In genomic region chr10:120396228-120396627, GRCh38 we compare ENCODE assay signal across 22 cellular contexts.
DNase-seq lines count a peak whose midpoint lies in the region; ATAC-seq, FAIRE-seq and TF ChIP-seq lines count a peak whose summit lies in the region.
"Had no signal": no experiment of that assay in that cellular context is flagged by ENCODE, and none has a peak within 500 bp of the region (broad histone marks: within the 10 kb centered on the region; RNA-seq: fewer than 3 reads in every experiment).

No MANE protein-coding gene starts in this region.

- POLR2A ChIA-PET in HEK293 (lab: Yijun Ruan, JAX) (no interaction called here), H1 (lab: Charles Lee; ENCODE audit: partially characterized antibody) (no interaction called here)

- no peak overlapping the region for H3K9ac ChIP-seq in H1 (replicated peaks in 1 of 4; ENCODE audit: extremely low read depth in 1 of 4, low read depth in 3 of 4, low read length in 3 of 4)
- no peak overlapping the region for H3K9ac ChIP-seq in keratinocyte (ENCODE audit: control insufficient read depth, extremely low read depth, insufficient read depth, low read length)
- H3K9ac ChIP-seq in mesenchymal stem cell (ENCODE audit: low read length): no peak overlapping the region
- H3K9ac ChIP-seq: GM23248, KMS-11 had no signal

- H2BK120ac ChIP-seq in H1 (replicated peaks; ENCODE audit: low read depth, low read length) (peak overlapping the region; percentile 26), mesenchymal stem cell (ENCODE audit: low read depth, low read length) (no peak overlapping the region)

- TF ChIP-seq RAD21 in H1 (IDR thresholded peaks at IDR 0.05 in 1 of 2, conservative IDR thresholded peaks at IDR 0.05 in 1 of 2; ENCODE audit: low read depth in 2 of 2, low read length in 2 of 2): no peak

- H3K4ac ChIP-seq in H1 (replicated peaks; ENCODE audit: insufficient read length, low read depth, low read length): no peak overlapping the region
- H3K4ac ChIP-seq in mesenchymal stem cell (ENCODE audit: low read depth in 1 of 2, low read length in 2 of 2): no peak overlapping the region

- no peaks in the 10 kb centered on the region for H3K9me1 ChIP-seq in keratinocyte (ENCODE audit: control insufficient read depth, extremely low read depth, insufficient read depth, low read length)

- no peak for TF ChIP-seq EP300 in H1 (IDR thresholded peaks at IDR 0.05; ENCODE audit: borderline replicate concordance in 1 of 2, low read depth in 2 of 2, low read length in 2 of 2)

- no peak for ATAC-seq in GM18858 (IDR thresholded peaks at IDR 0.05; ENCODE audit: unreplicated experiment)
- ATAC-seq: GM12878, HCT116 had no signal

- TF ChIP-seq CTCF in HEK293 (tag by site-specific recombination; IDR thresholded peaks at IDR 0.05) (no peak), H1 (IDR thresholded peaks at IDR 0.05; ENCODE audit: control extremely low read depth in 1 of 3, insufficient read depth in 1 of 3, low read depth in 1 of 3, low read length in 3 of 3) (no peak), keratinocyte (optimal IDR thresholded peaks at IDR 0.05 in 1 of 3, IDR thresholded peaks at IDR 0.05 in 1 of 3, conservative IDR thresholded peaks at IDR 0.05 in 1 of 3; ENCODE audit: extremely low read depth in 1 of 3, insufficient read depth in 2 of 3, low read length in 3 of 3) (no peak)

- no peaks in the 10 kb centered on the region for H3K23me2 ChIP-seq in H1 (ENCODE audit: low read depth, low read length)

- H3K79me1 ChIP-seq in H1 (ENCODE audit: low read depth, low read length) (no peaks in the 10 kb centered on the region), mesenchymal stem cell (replicated peaks; ENCODE audit: low read length, poor library complexity, severe bottlenecking) (no peaks in the 10 kb centered on the region)

- CTCF ChIA-PET in HEK293 (lab: Yijun Ruan, JAX): interaction anchor here (0.6 to 1.4 kb wide), 2 partner anchors 27 to 1113 kb away, joined by 3 read pairs; no protein-coding TSS in a partner anchor
- CTCF ChIA-PET in H1 (lab: Charles Lee; ENCODE audit: partially characterized antibody): no interaction called here

- H3K23ac ChIP-seq in H1 (ENCODE audit: insufficient read length) (no peak overlapping the region), mesenchymal stem cell (ENCODE audit: low read length in 2 of 2) (no peak overlapping the region)

- H3K27me3 ChIP-seq in H1 (replicated peaks in 1 of 4; ENCODE audit: control insufficient read depth in 3 of 4, extremely low read depth in 1 of 4, insufficient read depth in 3 of 4, low read length in 3 of 4) (no peaks in the 10 kb centered on the region), keratinocyte (ENCODE audit: control insufficient read depth, extremely low read depth, insufficient read depth, low read length) (no peaks in the 10 kb centered on the region), mesenchymal stem cell (ENCODE audit: control insufficient read depth in 1 of 2, insufficient read depth in 1 of 2, low read length in 2 of 2) (no peaks in the 10 kb centered on the region)
- H3K27me3 ChIP-seq: BE2C had no signal

- H4K20me1 ChIP-seq in H1 (replicated peaks in 1 of 2; ENCODE audit: control insufficient read depth in 1 of 2, insufficient read depth in 2 of 2, low read length in 2 of 2) (no peaks in the 10 kb centered on the region), keratinocyte (ENCODE audit: control insufficient read depth, extremely low read depth, insufficient read depth, low read length) (no peaks in the 10 kb centered on the region)

- DNase-seq in NCI-H510A treated with DMSO at 0.1 percent for 48 hours (lab: John Stamatoyannopoulos, UW) (peak; percentile 10), H1 (ENCODE audit: low read depth in 1 of 2, low spot score in 2 of 2) (no peak), keratinocyte (ENCODE audit: low read depth, low spot score) (no peak), mesenchymal stem cell (no peak), H54 (ENCODE audit: insufficient read length, low spot score) (no peak), HPDE6-E6E7 (ENCODE audit: extremely low spot score) (no peak)
- DNase-seq: ACHN; BE2C; C1 segment of cervical spinal cord; CD4-positive, alpha-beta T cell; DMS153; DMS79 treated with DMSO at 0.1 percent for 48 hours; GF-D8; GM23248; H7 had no signal

- H3K4me1 ChIP-seq in HEK293 (ENCODE audit: control insufficient read depth, insufficient read depth, low read length) (no peaks in the 10 kb centered on the region), H1 (replicated peaks in 1 of 4; ENCODE audit: control insufficient read depth in 3 of 4, insufficient read depth in 4 of 4, low read length in 3 of 4) (peaks cover 0 to 3% (median 0%) of the 10 kb centered on the region in 4 experiments; a peak in 1 of 7 replicates), keratinocyte (ENCODE audit: control insufficient read depth, extremely low read depth, insufficient read depth, low read length) (peaks cover 5% of the 10 kb centered on the region), mesenchymal stem cell (ENCODE audit: control insufficient read depth, insufficient read depth, low read depth, low read length) (no peaks in the 10 kb centered on the region)
- H3K4me1 ChIP-seq: BE2C had no signal

- H2AFZ ChIP-seq in H1 (ENCODE audit: low read length) (peak overlapping the region; percentile 58; the same call in 1 of the 2 replicates), keratinocyte (ENCODE audit: control insufficient read depth, low read length) (no peak overlapping the region), mesenchymal stem cell (ENCODE audit: low read depth, low read length) (no peak overlapping the region)
- H2AFZ ChIP-seq: GM23248 had no signal

- no peak overlapping the region for H2BK5ac ChIP-seq in H1 (ENCODE audit: low read depth, low read length)
- no peak overlapping the region for H2BK5ac ChIP-seq in mesenchymal stem cell (ENCODE audit: low read depth, low read length, poor library complexity, severe bottlenecking)

- H4K91ac ChIP-seq in H1 (replicated peaks; ENCODE audit: insufficient read length, low read length) (no peak overlapping the region), mesenchymal stem cell (ENCODE audit: low read length) (no peak overlapping the region)

- dilution Hi-C loops in keratinocyte (cut with MboI; ENCODE audit: extremely low pct_ligation_motif_present, low sequenced_read_pairs): no loop called here

- no peak overlapping the region for H4K5ac ChIP-seq in H1 (ENCODE audit: insufficient read length, low read depth, low read length)

- H3K27ac ChIP-seq in HEK293 (ENCODE audit: extremely low read depth, low read depth, low read length): no peak overlapping the region
- H3K27ac ChIP-seq in H1 (ENCODE audit: low read depth, low read length): no peak overlapping the region
- no peak overlapping the region for H3K27ac ChIP-seq in keratinocyte (ENCODE audit: control insufficient read depth, insufficient read depth, low read length)
- no peak overlapping the region for H3K27ac ChIP-seq in mesenchymal stem cell (ENCODE audit: low read length, poor library complexity, severe bottlenecking)
- H3K27ac ChIP-seq: GM23248, KMS-11 had no signal

- H3K14ac ChIP-seq in H1 (ENCODE audit: insufficient read length) (no peak overlapping the region), mesenchymal stem cell (ENCODE audit: low read length in 2 of 2) (no peak overlapping the region)

- no peak overlapping the region for H3K18ac ChIP-seq in H1 (ENCODE audit: extremely low read depth, low read length)
- no peak overlapping the region for H3K18ac ChIP-seq in mesenchymal stem cell (ENCODE audit: low read depth in 1 of 2, low read length in 2 of 2)

- H2AK5ac ChIP-seq in H1 (ENCODE audit: low read depth, low read length) (no peak overlapping the region), mesenchymal stem cell (ENCODE audit: low read length, severe bottlenecking) (no peak overlapping the region)

- H4K8ac ChIP-seq in H1 (ENCODE audit: extremely low read depth, insufficient read depth, low read length) (peak overlapping the region; percentile 53; the same call in 1 of the 2 replicates), mesenchymal stem cell (ENCODE audit: low read length) (no peak overlapping the region)

- H2BK12ac ChIP-seq in H1 (ENCODE audit: low read depth, low read length) (no peak overlapping the region), mesenchymal stem cell (ENCODE audit: low read length in 2 of 2) (no peak overlapping the region)

- H3K56ac ChIP-seq in H1 (replicated peaks; ENCODE audit: insufficient read length, low read depth, low read length): no peak overlapping the region

- H3K9me3 ChIP-seq in HEK293 (ENCODE audit: control insufficient read depth, insufficient read depth, low read depth, low read length) (no peaks in the 10 kb centered on the region), H1 (ENCODE audit: insufficient read depth in 2 of 2, low read depth in 1 of 2, low read length in 1 of 2) (no peaks in the 10 kb centered on the region), keratinocyte (ENCODE audit: control insufficient read depth, low read depth, low read length) (no peaks in the 10 kb centered on the region), mesenchymal stem cell (ENCODE audit: control insufficient read depth, low read length) (no peaks in the 10 kb centered on the region)
- H3K9me3 ChIP-seq: BE2C had no signal

- TF ChIP-seq POLR2A in H1 (IDR thresholded peaks at IDR 0.05; ENCODE audit: control extremely low read depth in 1 of 2, low read depth in 2 of 2, low read length in 2 of 2) (no peak), H54 (IDR thresholded peaks at IDR 0.05; ENCODE audit: low read depth, low read length) (no peak)

- H3K4me2 ChIP-seq in H1 (ENCODE audit: insufficient read depth in 1 of 2, low read depth in 2 of 2, low read length in 2 of 2) (no peak overlapping the region), keratinocyte (ENCODE audit: control insufficient read depth, extremely low read depth, insufficient read depth, low read depth, low read length) (no peak overlapping the region), mesenchymal stem cell (ENCODE audit: low read length, poor library complexity, severe bottlenecking) (no peak overlapping the region)
- H3K4me2 ChIP-seq: KMS-11 had no signal

- H3K4me3 ChIP-seq in HEK293 (ENCODE audit: low read depth, low read length): no peak overlapping the region
- H3K4me3 ChIP-seq in H1 (ENCODE audit: extremely low read depth in 1 of 4, insufficient read depth in 2 of 4, low read depth in 3 of 4, low read length in 4 of 4): no peak overlapping the region
- no peak overlapping the region for H3K4me3 ChIP-seq in keratinocyte (ENCODE audit: control insufficient read depth in 2 of 3, extremely low read depth in 1 of 3, insufficient read depth in 2 of 3, low read depth in 1 of 3, low read length in 3 of 3)
- no peak overlapping the region for H3K4me3 ChIP-seq in mesenchymal stem cell (ENCODE audit: insufficient read depth in 1 of 2, low read depth in 1 of 2, low read length in 2 of 2)
- H3K4me3 ChIP-seq: GM12878, GM23248 had no signal

- H3K79me2 ChIP-seq in H1 (ENCODE audit: control insufficient read depth in 1 of 2, insufficient read depth in 2 of 2, low read length in 2 of 2): no peaks in the 10 kb centered on the region
- H3K79me2 ChIP-seq in keratinocyte (ENCODE audit: control insufficient read depth, insufficient read depth, low read length): no peaks in the 10 kb centered on the region

- FAIRE-seq in H1 (lab: Jason Lieb, UNC) (no peak), keratinocyte (lab: Jason Lieb, UNC) (peak; percentile 5), H54 (lab: Jason Lieb, UNC) (no peak)
- FAIRE-seq: A204.1, GM12878, GM19239 had no signal

- H2BK20ac ChIP-seq in H1 (ENCODE audit: low read length): no peak overlapping the region

- H3K36me3 ChIP-seq in HEK293 (ENCODE audit: control insufficient read depth in 2 of 2, insufficient read depth in 1 of 2, low read length in 2 of 2): no peaks in the 10 kb centered on the region
- no peaks in the 10 kb centered on the region for H3K36me3 ChIP-seq in H1 (ENCODE audit: control insufficient read depth in 2 of 4, insufficient read depth in 4 of 4, low read length in 3 of 4)
- H3K36me3 ChIP-seq in keratinocyte (ENCODE audit: control insufficient read depth in 2 of 2, extremely low read depth in 1 of 2, insufficient read depth in 2 of 2, low read length in 2 of 2): no peaks in the 10 kb centered on the region
- H3K36me3 ChIP-seq in mesenchymal stem cell (ENCODE audit: control insufficient read depth in 1 of 2, insufficient read depth in 2 of 2, low read depth in 1 of 2, low read length in 2 of 2): no peaks in the 10 kb centered on the region
- H3K36me3 ChIP-seq: BE2C had no signal

- no peak overlapping the region for H2BK15ac ChIP-seq in H1 (ENCODE audit: low read length)
- H2BK15ac ChIP-seq in mesenchymal stem cell (ENCODE audit: low read depth, poor library complexity, severe bottlenecking): no peak overlapping the region

- WGBS in H1 (ENCODE audit: extremely low coverage in 1 of 2, insufficient coverage in 1 of 2, insufficient read length in 1 of 2, insufficient replicate concordance in 2 of 2, low coverage in 1 of 2, low lambda C conversion rate in 2 of 2, missing lambda C conversion rate in 1 of 2), 2 experiments: 92% methylated on average over 6 of the region's 6 CpGs; no CpG with 5 or more reads in 1 of the 2 experiments
- WGBS in mesenchymal stem cell: 68% methylated on average over 6 of the region's 6 CpGs
